15 cellular contexts compared by ENCODE assay signal in the genomic region with DNA sequence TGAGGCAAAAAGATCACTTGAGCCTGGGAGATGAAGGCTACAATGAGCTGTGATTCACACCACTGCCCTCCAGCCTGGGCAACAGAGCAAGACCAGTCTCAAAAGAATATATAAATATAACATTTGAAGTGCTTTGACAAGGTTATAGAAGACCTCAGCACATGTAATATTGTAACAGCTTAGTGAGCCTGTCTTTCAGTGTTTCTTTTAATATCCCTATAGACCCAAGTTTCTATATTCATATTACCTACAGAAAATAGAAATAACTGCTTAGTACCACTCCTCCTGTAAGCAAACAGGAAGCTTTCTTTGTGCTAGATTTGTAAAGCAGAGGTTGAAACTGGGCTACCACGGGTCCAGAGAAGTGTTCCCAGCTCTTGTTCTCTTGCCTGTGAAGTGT.
DNase-seq lines count a peak whose midpoint lies in the region; ATAC-seq and TF ChIP-seq lines count a peak whose summit lies in the region.
"Had no signal": no experiment of that assay in that cellular context is flagged by ENCODE, and none has a peak within 500 bp of the region (broad histone marks: within the 10 kb centered on the region; RNA-seq: fewer than 3 reads in every experiment).

No MANE protein-coding gene starts in this region.

- H3K9me2 ChIP-seq in OCI-LY1 (ENCODE audit: low read depth, low read length), result no peaks in the 10 kb centered on the region

- H3K27ac ChIP-seq in BLaER1 (peak overlapping the region; percentile 66), OCI-LY1 (ENCODE audit: low read depth, low read length, poor library complexity, severe bottlenecking) (peak overlapping the region; percentile 16), Peyer's patch (no peak overlapping the region)
- H3K27ac ChIP-seq: thyroid gland, VCaP had no signal

- H3K4me3 ChIP-seq in BLaER1, result no peak overlapping the region
- no peak overlapping the region for H3K4me3 ChIP-seq in OCI-LY1 (ENCODE audit: low read depth, low read length, poor library complexity, severe bottlenecking)
- no peak overlapping the region for H3K4me3 ChIP-seq in Peyer's patch
- H3K4me3 ChIP-seq: thyroid gland had no signal

- TF ChIP-seq POLR2A in Peyer's patch (IDR thresholded peaks at IDR 0.05), result no peak

- no peaks in the 10 kb centered on the region for H3K9me3 Mint-ChIP-seq in osteocyte (ENCODE audit: unreplicated experiment)
- H3K9me3 Mint-ChIP-seq: HFFc6; naive thymus-derived CD4-positive, alpha-beta T cell had no signal

- H3K4me2 ChIP-seq in BLaER1 (peak overlapping the region; percentile 67), OCI-LY1 (ENCODE audit: low read length) (no peak overlapping the region)

- H3K9ac ChIP-seq in BLaER1 (peak overlapping the region; percentile 34; the same call in 1 of the 2 replicates), OCI-LY1 (ENCODE audit: low read length) (no peak overlapping the region)

- no peaks in the 10 kb centered on the region for H3F3A ChIP-seq in OCI-LY1 (ENCODE audit: insufficient read depth, low read length)

- H2AFZ ChIP-seq in OCI-LY1 (ENCODE audit: low read length), result no peak overlapping the region

- H3K27me3 ChIP-seq in BLaER1 (no peaks in the 10 kb centered on the region), OCI-LY1 (ENCODE audit: insufficient read depth, low read length) (no peaks in the 10 kb centered on the region), Peyer's patch (no peaks in the 10 kb centered on the region)
- H3K27me3 ChIP-seq: thyroid gland had no signal

- no peak for DNase-seq in stimulated activated CD4-positive, alpha-beta T cell treated with anti-CD3 and anti-CD28 coated beads, Interleukin-4, amount 100 ng/mL, for 24 hours
- no peak for DNase-seq in effector CD8-positive, alpha-beta T cell (lab: John Stamatoyannopoulos, UW)
- DNase-seq in Peyer's patch (no peak), osteocyte (ENCODE audit: extremely low spot score, unreplicated experiment) (no peak)
- DNase-seq: activated T-cell treated with anti-CD3 and anti-CD28 coated beads for 4 hours; DMS79; HFFc6; naive thymus-derived CD4-positive, alpha-beta T cell; NCI-H774 had no signal

- H3K4me1 Mint-ChIP-seq in osteocyte (ENCODE audit: unreplicated experiment), result peaks cover 31% of the 10 kb centered on the region

- H3K9me3 ChIP-seq in BLaER1 (no peaks in the 10 kb centered on the region), OCI-LY1 (ENCODE audit: low read length) (no peaks in the 10 kb centered on the region), Peyer's patch (no peaks in the 10 kb centered on the region)
- H3K9me3 ChIP-seq: thyroid gland had no signal

- peaks cover under 1% of the 10 kb centered on the region for H3K36me3 Mint-ChIP-seq in osteocyte (ENCODE audit: unreplicated experiment)

- H3K36me3 ChIP-seq in BLaER1, result peaks cover 30% of the 10 kb centered on the region
- peaks cover 8% of the 10 kb centered on the region; the same call in 1 of the 2 replicates for H3K36me3 ChIP-seq in OCI-LY1 (ENCODE audit: insufficient read depth, low read length)
- H3K36me3 ChIP-seq in Peyer's patch, result peaks cover 0 to 16% (median 0%) of the 10 kb centered on the region in 3 donors

- no peak for TF ChIP-seq CTCF in OCI-LY1 (IDR thresholded peaks at IDR 0.05; ENCODE audit: low read length)
- TF ChIP-seq CTCF in Peyer's patch (IDR thresholded peaks at IDR 0.05), result no peak
- TF ChIP-seq CTCF in osteocyte (IDR thresholded peaks at IDR 0.05), result no peak

- no peaks in the 10 kb centered on the region for H3K27me3 Mint-ChIP-seq in osteocyte (ENCODE audit: unreplicated experiment)
- H3K27me3 Mint-ChIP-seq: naive thymus-derived CD4-positive, alpha-beta T cell had no signal

- ATAC-seq in GM19438 (IDR thresholded peaks at IDR 0.05; ENCODE audit: low read depth, unreplicated experiment) (peak; percentile 55), HG02884 (IDR thresholded peaks at IDR 0.05; ENCODE audit: unreplicated experiment) (peak; percentile 46)
- ATAC-seq: naive thymus-derived CD4-positive, alpha-beta T cell had no signal

- H3K4me3 Mint-ChIP-seq in osteocyte (ENCODE audit: unreplicated experiment), result no peak overlapping the region
- H3K4me3 Mint-ChIP-seq: HFFc6; naive thymus-derived CD4-positive, alpha-beta T cell had no signal

- no peaks in the 10 kb centered on the region for H3K79me2 ChIP-seq in OCI-LY1 (ENCODE audit: insufficient read depth, low read length)

- H3K4me1 ChIP-seq in BLaER1 (peaks cover 64% of the 10 kb centered on the region), OCI-LY1 (ENCODE audit: insufficient read depth, low read length, severe bottlenecking) (peaks cover 13% of the 10 kb centered on the region), Peyer's patch (peaks cover 0 to 10% (median 0%) of the 10 kb centered on the region in 4 donors)

- H4K20me1 ChIP-seq in BLaER1 (no peaks in the 10 kb centered on the region), OCI-LY1 (ENCODE audit: insufficient read depth, low read length) (no peaks in the 10 kb centered on the region)

- no peak overlapping the region for H3K27ac Mint-ChIP-seq in osteocyte (ENCODE audit: unreplicated experiment)

Comparison
In these comparisons a context has a peak if more than half of its experiments do, and no peak if none do; other contexts are left out.
1. H3K27ac ChIP-seq: peak in BLaER1 (single experiment) and OCI-LY1 (single experiment); none in Peyer's patch (0 of 4).